ENCODE assay signal across 7 cellular contexts in the genomic region with DNA sequence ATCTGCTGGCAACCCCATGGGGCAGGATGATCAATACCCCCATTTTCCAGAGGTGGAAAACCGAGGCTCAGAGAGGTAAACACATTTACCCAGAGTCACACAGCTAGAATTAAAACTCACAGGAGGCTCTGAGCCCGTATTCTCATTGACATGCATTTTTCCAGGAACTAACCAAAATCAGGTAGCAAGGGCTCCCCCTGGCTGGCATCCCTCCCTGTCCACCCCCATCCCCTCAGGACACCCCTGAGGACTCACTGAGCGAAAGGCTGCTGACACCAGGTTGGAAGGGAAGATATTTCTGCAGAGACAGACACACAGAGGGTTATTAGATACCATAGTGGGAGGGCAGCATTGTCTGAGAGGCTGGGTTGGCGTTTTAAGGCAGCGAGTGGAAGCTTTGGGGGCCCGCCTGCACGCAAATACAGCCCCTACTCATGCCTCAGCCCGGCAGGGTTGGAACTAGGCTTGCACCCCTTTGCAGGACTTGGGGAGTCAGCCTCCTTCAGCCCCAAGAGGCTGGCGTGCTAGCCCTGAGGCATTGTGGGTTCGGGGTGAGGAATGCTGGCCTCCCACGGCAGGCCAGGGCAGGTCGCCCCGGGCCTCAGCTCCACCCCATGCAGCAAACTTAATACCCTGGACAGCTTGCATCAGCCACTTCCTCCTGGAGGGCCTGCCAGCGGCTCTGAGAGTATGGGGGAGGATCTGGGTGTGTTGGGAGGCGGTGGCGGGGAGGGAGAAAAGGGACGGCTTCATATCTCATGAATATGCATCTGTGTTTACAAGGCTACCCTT. TPM values are rescaled to one million over a fixed set of nuclear protein-coding genes. Genes with fewer than 3 reads are reported as not detected.
A peak's percentile ranks its signal among the peaks of the same experiment; 100 is the strongest.
DNase-seq lines count a peak whose midpoint lies in the region; ATAC-seq and TF ChIP-seq lines count a peak whose summit lies in the region.

No MANE protein-coding gene starts in this region.

- peak overlapping the region; percentile 93 for H3K27ac Mint-ChIP-seq in activated T-helper 2 cell treated with anti-CD3 and anti-CD28 coated beads, Interferon-gamma antibody, Interleukin-2, Interleukin-4, amounts not matched to agents 10 μg/mL and 5 μg/mL and 100 μg/mL, durations not matched to agents 14 hours and 24 hours and 36 hours

- peaks cover 65% of the 10 kb centered on the region for H3K36me3 Mint-ChIP-seq in activated T-helper 2 cell treated with anti-CD3 and anti-CD28 coated beads, Interferon-gamma antibody, Interleukin-2, Interleukin-4, amounts not matched to agents 10 μg/mL and 5 μg/mL and 100 μg/mL, durations not matched to agents 14 hours and 24 hours and 36 hours (ENCODE audit: low read depth)

- H3K27me3 ChIP-seq in Panc1 (ENCODE audit: control insufficient read depth, insufficient read depth, low read length) = no peaks in the 10 kb centered on the region
- H3K27me3 ChIP-seq in prostate gland (replicated peaks; ENCODE audit: insufficient read depth) = no peaks in the 10 kb centered on the region

- H3K36me3 ChIP-seq in Panc1 (ENCODE audit: control insufficient read depth, insufficient read depth, low read length) (peaks cover 3% of the 10 kb centered on the region; the same call in 1 of the 2 replicates), prostate gland (peaks cover 0 to 6% of the 10 kb centered on the region in 2 donors)

- H3K9me3 ChIP-seq in Panc1 (ENCODE audit: control insufficient read depth, insufficient read depth, low read depth, low read length) = no peaks in the 10 kb centered on the region
- H3K9me3 ChIP-seq in prostate gland = no peaks in the 10 kb centered on the region

- H3K27me3 Mint-ChIP-seq in activated T-helper 2 cell treated with anti-CD3 and anti-CD28 coated beads, Interferon-gamma antibody, Interleukin-2, Interleukin-4, amounts not matched to agents 10 μg/mL and 5 μg/mL and 100 μg/mL, durations not matched to agents 14 hours and 24 hours and 36 hours (ENCODE audit: low read depth) = no peaks in the 10 kb centered on the region

- H3K27ac ChIP-seq in Panc1 (ENCODE audit: low read length) (peak overlapping the region; percentile 89), prostate gland (peak overlapping the region; percentile 89 to 92)

- BruUV-seq in Panc1 (replicated peaks; lab: Mats Ljungman, UMichigan) = no TSS peak

- no peaks in the 10 kb centered on the region for H3K9me3 Mint-ChIP-seq in activated T-helper 2 cell treated with anti-CD3 and anti-CD28 coated beads, Interferon-gamma antibody, Interleukin-2, Interleukin-4, amounts not matched to agents 10 μg/mL and 5 μg/mL and 100 μg/mL, durations not matched to agents 14 hours and 24 hours and 36 hours

- H3K4me3 Mint-ChIP-seq in activated T-helper 2 cell treated with anti-CD3 and anti-CD28 coated beads, Interferon-gamma antibody, Interleukin-2, Interleukin-4, amounts not matched to agents 10 μg/mL and 5 μg/mL and 100 μg/mL, durations not matched to agents 14 hours and 24 hours and 36 hours (ENCODE audit: low read depth) = peak overlapping the region; percentile 95

- H3K4me1 Mint-ChIP-seq in activated T-helper 2 cell treated with anti-CD3 and anti-CD28 coated beads, Interferon-gamma antibody, Interleukin-2, Interleukin-4, amounts not matched to agents 10 μg/mL and 5 μg/mL and 100 μg/mL, durations not matched to agents 14 hours and 24 hours and 36 hours (ENCODE audit: low read depth) = peaks cover 41% of the 10 kb centered on the region

- ATAC-seq in Panc1 = peak; percentile 57
- ATAC-seq in HG03196 (IDR thresholded peaks at IDR 0.05; ENCODE audit: unreplicated experiment) = no peak

- in situ Hi-C loops in Panc1 (cut with HindIII; ENCODE audit: low pct_unique_long_range_greater_than_20kb, low sequenced_read_pairs) = no loop called here

- TF ChIP-seq CTCF in GM12864 (IDR thresholded peaks at IDR 0.05; ENCODE audit: low read depth, low read length, missing control alignments) = peak; percentile 38
- no peak; the same call in 1 of the 2 replicates for TF ChIP-seq CTCF in Panc1 (IDR thresholded peaks at IDR 0.05)
- peak in 1 of 4 experiments; percentile 24 for TF ChIP-seq CTCF in prostate gland (IDR thresholded peaks at IDR 0.05)

- H3K4me1 ChIP-seq in Panc1 (ENCODE audit: control insufficient read depth, insufficient read depth, low read length) (peaks cover 8% of the 10 kb centered on the region), prostate gland (replicated peaks) (peaks cover 13% of the 10 kb centered on the region)

- POLR2A ChIA-PET in Panc1 (lab: Charles Lee) = interaction anchor here (0.6 kb wide), 1 partner anchor 23 kb away, joined by 12 read pairs; no protein-coding TSS in a partner anchor

- CTCF ChIA-PET in Panc1 (lab: Charles Lee) = interaction anchor here (1.0 kb wide), 1 partner anchor 56 kb away, joined by 3 read pairs; no protein-coding TSS in a partner anchor

- DNase-seq in GM12864 (ENCODE audit: low read depth) (peak; percentile 74), HK-2 (ENCODE audit: unreplicated experiment) (peak; percentile 86), Panc1 (ENCODE audit: low read depth, low spot score) (no peak), glomerular visceral epithelial cell (ENCODE audit: extremely low spot score) (peak; percentile 92), prostate gland (ENCODE audit: low spot score) (peak; percentile 88)
- peak; percentile 63 for DNase-seq in activated T-helper 2 cell treated with anti-CD3 and anti-CD28 coated beads, Interferon-gamma antibody, Interleukin-2, Interleukin-4, amounts not matched to agents 10 μg/mL and 5 μg/mL and 100 μg/mL, durations not matched to agents 14 hours and 24 hours and 36 hours (ENCODE audit: low spot score)

- TF ChIP-seq POLR2A in prostate gland (IDR thresholded peaks at IDR 0.05) = peak; percentile 38

- intact Hi-C loops in Panc1 (cut with micrococcal nuclease; ENCODE audit: unreplicated experiment) (no loop called here), prostate gland (cut with DNase I) (loop anchor here (5.0 kb wide), 1 partner anchor 42 kb away; no protein-coding TSS in a partner anchor)
- intact Hi-C loops in activated T-helper 2 cell treated with anti-CD3 and anti-CD28 coated beads, Interferon-gamma antibody, Interleukin-2, Interleukin-4, amounts not matched to agents 10 μg/mL and 5 μg/mL and 100 μg/mL, durations not matched to agents 14 hours and 24 hours and 36 hours (cut with micrococcal nuclease) = loop anchor here (5.0 kb wide), 1 partner anchor 182 kb away; a partner anchor contains a TSS

- peak overlapping the region; percentile 94 for H3K4me3 ChIP-seq in GM12864 (ENCODE audit: low read depth, low read length)
- peak overlapping the region; percentile 87 to 92 for H3K4me3 ChIP-seq in Panc1 (ENCODE audit: low read depth in 2 of 2, low read length in 2 of 2)
- peak overlapping the region; percentile 76 to 93 for H3K4me3 ChIP-seq in prostate gland

- 12% methylated on average over 17 of the region's 17 CpGs for WGBS in prostate gland

RNA-seq across cellular contexts. Expression of a gene that starts 3.9 kb away (rescaled TPM):
- total RNA-seq in Panc1 (2021; ENCODE audit: unreplicated experiment) = 104 TPM
- polyA plus RNA-seq in Panc1 (2012; ENCODE audit: insufficient read length) = 140 TPM
- total RNA-seq in activated T-helper 2 cell treated with anti-CD3 and anti-CD28 coated beads, Interferon-gamma antibody, Interleukin-2, Interleukin-4, amounts not matched to agents 10 μg/mL and 5 μg/mL and 100 μg/mL, durations not matched to agents 14 hours and 24 hours and 36 hours = 203 and 208 TPM in 2 replicates
- total RNA-seq in prostate gland = 100 to 1,000 TPM; 122 to 214 TPM

RNA-seq across cellular contexts. Expression of a gene that starts 38.2 kb away (rescaled TPM):
- total RNA-seq in Panc1 (2021; ENCODE audit: unreplicated experiment) (89.5 TPM), prostate gland (100 to 1,000 TPM in 1 of 2 donors, 10 to 100 TPM in 1; 80.7 to 221 TPM)
- polyA plus RNA-seq in Panc1 (2012; ENCODE audit: insufficient read length) = 137 TPM
- 96.2 and 97.7 TPM in 2 replicates for total RNA-seq in activated T-helper 2 cell treated with anti-CD3 and anti-CD28 coated beads, Interferon-gamma antibody, Interleukin-2, Interleukin-4, amounts not matched to agents 10 μg/mL and 5 μg/mL and 100 μg/mL, durations not matched to agents 14 hours and 24 hours and 36 hours

RNA-seq across cellular contexts. Expression of a gene that starts 38.6 kb away (rescaled TPM):
- total RNA-seq in Panc1 (2021; ENCODE audit: unreplicated experiment) (21.6 TPM), prostate gland (10 to 100 TPM; 15.2 to 32.0 TPM)
- polyA plus RNA-seq in Panc1 (2012; ENCODE audit: insufficient read length) = 20.0 TPM
- total RNA-seq in activated T-helper 2 cell treated with anti-CD3 and anti-CD28 coated beads, Interferon-gamma antibody, Interleukin-2, Interleukin-4, amounts not matched to agents 10 μg/mL and 5 μg/mL and 100 μg/mL, durations not matched to agents 14 hours and 24 hours and 36 hours = 23.1 and 23.8 TPM in 2 replicates
